ENCODE assay signal across 14 cellular contexts in the genomic region with DNA sequence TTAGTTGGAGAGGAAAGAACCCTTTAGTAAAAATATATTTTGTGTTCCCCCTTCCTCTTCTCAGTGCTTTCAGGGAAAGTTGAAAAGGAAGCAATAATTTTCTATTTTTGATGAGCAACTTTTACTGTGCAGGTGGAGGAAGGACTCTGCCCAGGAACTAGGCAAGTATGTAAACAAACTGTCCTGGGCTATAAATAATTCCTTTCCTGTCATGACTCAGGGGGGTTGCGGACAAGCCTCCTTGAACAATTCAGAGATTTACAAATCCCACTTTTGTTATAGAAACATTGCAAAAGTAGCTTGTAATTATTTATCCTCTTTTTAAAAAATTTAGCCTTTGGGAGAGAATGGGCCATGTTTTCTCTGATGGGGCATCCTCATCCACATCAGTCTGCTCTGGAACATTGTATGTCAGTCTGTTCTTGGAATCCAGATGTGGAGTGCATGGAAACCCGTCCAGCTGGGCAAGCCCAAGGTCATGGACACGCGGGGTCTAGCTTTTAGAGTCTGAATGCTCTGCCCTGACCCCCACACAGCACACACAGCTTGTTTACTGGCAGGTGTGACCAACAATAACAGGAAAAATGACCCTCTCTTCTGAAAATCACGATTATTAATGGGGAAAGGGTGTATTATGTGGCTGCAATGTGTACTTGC.
A peak's percentile ranks its signal among the peaks of the same experiment; 100 is the strongest.
DNase-seq lines count a peak whose midpoint lies in the region; ATAC-seq and TF ChIP-seq lines count a peak whose summit lies in the region.
"Had no signal": no experiment of that assay in that cellular context is flagged by ENCODE, and none has a peak within 500 bp of the region (broad histone marks: within the 10 kb centered on the region; RNA-seq: fewer than 3 reads in every experiment).

No MANE protein-coding gene starts in this region.

- H3K4me2 ChIP-seq in PC-3 (ENCODE audit: low read length): no peak overlapping the region
- peak overlapping the region; percentile 64 for H3K4me2 ChIP-seq in parathyroid adenoma (ENCODE audit: low read length)

- H3K9me3 ChIP-seq in PC-3 (ENCODE audit: low read length) (no peaks in the 10 kb centered on the region), cardiac muscle cell (ENCODE audit: low read depth) (no peaks in the 10 kb centered on the region), parathyroid adenoma (ENCODE audit: control insufficient read depth, low read length) (no peaks in the 10 kb centered on the region)

- H3K27ac ChIP-seq in PC-3 (ENCODE audit: low read length) (no peak overlapping the region), cardiac muscle cell (peak overlapping the region; percentile 55), parathyroid adenoma (peak overlapping the region; percentile 83)

- intact Hi-C loops in PC-3 (cut with micrococcal nuclease): no loop called here

- no peaks in the 10 kb centered on the region for H4K20me1 ChIP-seq in PC-3 (ENCODE audit: low read length)

- H3K4me3 ChIP-seq in PC-3 (ENCODE audit: low read length) (no peak overlapping the region), cardiac muscle cell (no peak overlapping the region), parathyroid adenoma (ENCODE audit: low read depth, low read length) (peak overlapping the region; percentile 8)

- no peaks in the 10 kb centered on the region for H3K36me3 Mint-ChIP-seq in naive thymus-derived CD8-positive, alpha-beta T cell
- no peaks in the 10 kb centered on the region for H3K36me3 Mint-ChIP-seq in osteocyte (ENCODE audit: unreplicated experiment)
- H3K36me3 Mint-ChIP-seq: stimulated activated naive B cell treated with anti-CD40 and anti-IgM and Interleukin-4, amounts not matched to agents 10 μg/mL and 1 μg/mL and 100 μg/mL, for 72 hours had no signal

- no peaks in the 10 kb centered on the region for H3K27me3 Mint-ChIP-seq in naive thymus-derived CD8-positive, alpha-beta T cell
- H3K27me3 Mint-ChIP-seq in osteocyte (ENCODE audit: unreplicated experiment): peaks cover 2% of the 10 kb centered on the region
- H3K27me3 Mint-ChIP-seq: CD4-positive, alpha-beta T cell; stimulated activated naive B cell treated with anti-CD40 and anti-IgM and Interleukin-4, amounts not matched to agents 10 μg/mL and 1 μg/mL and 100 μg/mL, for 72 hours had no signal

- no peaks in the 10 kb centered on the region for H3K9me3 Mint-ChIP-seq in naive thymus-derived CD8-positive, alpha-beta T cell
- H3K9me3 Mint-ChIP-seq in osteocyte (ENCODE audit: unreplicated experiment): no peaks in the 10 kb centered on the region
- H3K9me3 Mint-ChIP-seq: activated T-helper 1 cell treated with anti-CD3 and anti-CD28 coated beads, Interleukin-12 subunit alpha, Interleukin-12 subunit beta, Interleukin-2, Interleukin-4 antibody, amounts not matched to agents 30 ng/mL and 10 ng/mL and 1 ng/mL, durations not matched to agents 14 hours and 24 hours and 36 hours; CD4-positive, alpha-beta T cell; stimulated activated naive B cell treated with anti-CD40 and anti-IgM and Interleukin-4, amounts not matched to agents 10 μg/mL and 1 μg/mL and 100 μg/mL, for 72 hours had no signal

- POLR2A ChIA-PET in PC-3 (lab: Charles Lee; ENCODE audit: unreplicated experiment): no interaction called here
- POLR2A ChIA-PET in naive thymus-derived CD8-positive, alpha-beta T cell (lab: Charles Lee): no interaction called here

- no peaks in the 10 kb centered on the region for H3F3A ChIP-seq in PC-3 (ENCODE audit: low read length, unreplicated experiment)

- CTCF ChIA-PET in PC-3 (lab: Charles Lee): no interaction called here

- no peaks in the 10 kb centered on the region for H3K36me3 ChIP-seq in PC-3 (ENCODE audit: low read depth, low read length)
- no peaks in the 10 kb centered on the region for H3K36me3 ChIP-seq in cardiac muscle cell
- no peaks in the 10 kb centered on the region for H3K36me3 ChIP-seq in parathyroid adenoma (ENCODE audit: control insufficient read depth, insufficient read depth, low read length)

- peak overlapping the region in 1 of 10 donors; percentile 15 for H3K27ac Mint-ChIP-seq in naive thymus-derived CD8-positive, alpha-beta T cell
- no peak overlapping the region for H3K27ac Mint-ChIP-seq in osteocyte (ENCODE audit: unreplicated experiment)
- H3K27ac Mint-ChIP-seq: activated T-helper 1 cell treated with anti-CD3 and anti-CD28 coated beads, Interleukin-12 subunit alpha, Interleukin-12 subunit beta, Interleukin-2, Interleukin-4 antibody, amounts not matched to agents 30 ng/mL and 10 ng/mL and 1 ng/mL, durations not matched to agents 14 hours and 24 hours and 36 hours; CD4-positive, alpha-beta T cell; stimulated activated naive B cell treated with anti-CD40 and anti-IgM and Interleukin-4, amounts not matched to agents 10 μg/mL and 1 μg/mL and 100 μg/mL, for 72 hours had no signal

- H3K79me2 ChIP-seq in PC-3 (ENCODE audit: low read length) (no peaks in the 10 kb centered on the region), parathyroid adenoma (no peaks in the 10 kb centered on the region)

- no peak overlapping the region for H3K4me3 Mint-ChIP-seq in naive thymus-derived CD8-positive, alpha-beta T cell
- no peak overlapping the region for H3K4me3 Mint-ChIP-seq in osteocyte (ENCODE audit: unreplicated experiment)
- H3K4me3 Mint-ChIP-seq: activated T-helper 1 cell treated with anti-CD3 and anti-CD28 coated beads, Interleukin-12 subunit alpha, Interleukin-12 subunit beta, Interleukin-2, Interleukin-4 antibody, amounts not matched to agents 30 ng/mL and 10 ng/mL and 1 ng/mL, durations not matched to agents 14 hours and 24 hours and 36 hours; CD4-positive, alpha-beta T cell had no signal

- H3K4me1 ChIP-seq in PC-3 (ENCODE audit: insufficient read depth, low read length) (peaks cover 8% of the 10 kb centered on the region), cardiac muscle cell (ENCODE audit: low read depth) (peaks cover 16% of the 10 kb centered on the region), parathyroid adenoma (peaks cover 17% of the 10 kb centered on the region)

- no peaks in the 10 kb centered on the region for H3K9me2 ChIP-seq in PC-3 (replicated peaks; ENCODE audit: low read length)

- DNase-seq in DMS53 (lab: John Stamatoyannopoulos, UW) (peak; percentile 77), PC-3 (peak; percentile 25), cardiac muscle cell (ENCODE audit: low read depth in 1 of 2, low spot score in 1 of 2) (no peak), osteocyte (ENCODE audit: extremely low spot score, unreplicated experiment) (no peak)
- DNase-seq in naive thymus-derived CD8-positive, alpha-beta T cell: no peak
- DNase-seq in stimulated activated CD4-positive, alpha-beta T cell treated with anti-CD3 and anti-CD28 coated beads, Interleukin-1b, Interleukin-23, amount 100 ng/mL, for 48 hours: no peak
- DNase-seq: activated CD4-positive, alpha-beta T cell treated with anti-CD3 and anti-CD28 coated beads, Interleukin-2, amount 50 U/mL, for 1 hour; CD4-positive, alpha-beta T cell; effector CD4-positive, alpha-beta T cell; NCI-H1048; stimulated activated naive B cell treated with anti-CD40 and anti-IgM and Interleukin-4, amounts not matched to agents 10 μg/mL and 1 μg/mL and 100 μg/mL, for 72 hours had no signal

- ATAC-seq in PC-3: peak; percentile 37; the same call in 1 of the 2 replicates
- ATAC-seq in naive thymus-derived CD8-positive, alpha-beta T cell: no peak
- ATAC-seq in GM19397 (IDR thresholded peaks at IDR 0.05; ENCODE audit: unreplicated experiment): no peak

- H2AFZ ChIP-seq in PC-3 (ENCODE audit: low read length) (no peak overlapping the region), parathyroid adenoma (no peak overlapping the region)

- BruUV-seq in PC-3 (replicated peaks; lab: Mats Ljungman, UMichigan): no TSS peak

- H3K9ac ChIP-seq in PC-3 (ENCODE audit: low read length) (no peak overlapping the region), parathyroid adenoma (no peak overlapping the region)

- TF ChIP-seq CTCF in PC-3 (conservative IDR thresholded peaks at IDR 0.05; ENCODE audit: low read depth, low read length) (no peak), cardiac muscle cell (IDR thresholded peaks at IDR 0.05; ENCODE audit: low read depth, low read length) (no peak), parathyroid adenoma (IDR thresholded peaks at IDR 0.05) (no peak), osteocyte (IDR thresholded peaks at IDR 0.05) (no peak)

- H3K27me3 ChIP-seq in PC-3 (ENCODE audit: low read length) (no peaks in the 10 kb centered on the region), cardiac muscle cell (no peaks in the 10 kb centered on the region), parathyroid adenoma (ENCODE audit: control insufficient read depth, insufficient read depth, low read length) (no peaks in the 10 kb centered on the region)

- peaks cover 2 to 14% (median 5%) of the 10 kb centered on the region in 4 donors for H3K4me1 Mint-ChIP-seq in naive thymus-derived CD8-positive, alpha-beta T cell
- H3K4me1 Mint-ChIP-seq in osteocyte (ENCODE audit: unreplicated experiment): no peaks in the 10 kb centered on the region

Comparison
In these comparisons a context has a peak if more than half of its experiments do, and no peak if none do; other contexts are left out.
1. DNase-seq: peak in DMS53 (single experiment) and PC-3 (single experiment); none in cardiac muscle cell (0 of 2), naive thymus-derived CD8-positive, alpha-beta T cell (0 of 10), stimulated activated CD4-positive, alpha-beta T cell treated with anti-CD3 and anti-CD28 coated beads, Interleukin-1b, Interleukin-23, amount 100 ng/mL, for 48 hours (single experiment) and osteocyte (single experiment).